ENCODE assay signal across 10 cellular contexts in the genomic region with DNA sequence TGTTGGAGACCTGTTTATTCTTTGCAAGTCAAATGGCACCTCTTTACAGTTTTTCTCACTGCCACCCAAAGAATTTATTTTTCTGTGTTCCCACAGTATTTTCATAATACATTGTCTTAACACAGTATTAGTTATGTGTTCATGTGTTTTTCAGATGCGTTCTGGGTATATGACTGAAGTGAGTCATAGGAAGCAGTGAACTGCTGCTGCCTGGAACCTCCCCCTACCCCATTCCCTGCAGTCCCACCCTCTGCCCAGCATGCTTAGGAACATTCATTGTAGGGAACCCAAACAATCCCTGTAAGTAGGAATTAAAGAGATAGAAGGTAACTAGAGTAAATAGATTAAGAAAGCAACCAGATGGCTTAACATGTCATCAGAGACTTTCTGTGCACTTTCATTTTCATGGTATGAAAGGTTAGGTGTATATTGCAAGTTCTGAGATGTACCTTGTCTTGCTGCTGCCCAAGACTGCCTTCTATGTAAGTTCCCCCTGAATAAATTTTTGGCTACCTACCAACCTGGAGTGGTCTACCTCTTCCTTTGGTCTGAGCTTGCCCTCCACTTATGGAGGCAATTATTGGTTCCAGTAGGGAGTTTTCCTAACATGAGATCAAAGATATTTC.
DNase-seq lines count a peak whose midpoint lies in the region; ATAC-seq and TF ChIP-seq lines count a peak whose summit lies in the region.
"Had no signal": no experiment of that assay in that cellular context is flagged by ENCODE, and none has a peak within 500 bp of the region (broad histone marks: within the 10 kb centered on the region; RNA-seq: fewer than 3 reads in every experiment).

No MANE protein-coding gene starts in this region.

- DNase-seq in AG20443 (ENCODE audit: low spot score) (peak; percentile 32), RWPE2 (ENCODE audit: low spot score) (no peak), fibroblast of pulmonary artery (ENCODE audit: low read depth) (peak; percentile 71), GF-D8 (lab: John Stamatoyannopoulos, UW) (no peak), NCI-H526 (lab: John Stamatoyannopoulos, UW) (no peak), amniotic stem cell (lab: John Stamatoyannopoulos, UW) (no peak)
- no peak for DNase-seq in effector CD4-positive, alpha-beta T cell
- DNase-seq: colonic mucosa, NCI-H774 had no signal

- H3K27me3 ChIP-seq in RWPE2 (ENCODE audit: insufficient read depth, poor library complexity, severe bottlenecking): no peaks in the 10 kb centered on the region
- H3K27me3 ChIP-seq: colonic mucosa had no signal

- peaks cover 9% of the 10 kb centered on the region for H3K4me1 ChIP-seq in RWPE2 (ENCODE audit: insufficient read depth, poor library complexity, severe bottlenecking)

- TF ChIP-seq CTCF in RWPE2 (IDR thresholded peaks at IDR 0.05; ENCODE audit: poor library complexity, severe bottlenecking): no peak
- TF ChIP-seq CTCF in fibroblast of pulmonary artery (IDR thresholded peaks at IDR 0.05; ENCODE audit: low read length, missing control alignments): no peak

- ATAC-seq in GM21723 (IDR thresholded peaks at IDR 0.05; ENCODE audit: unreplicated experiment) (peak; percentile 55), RWPE2 (ENCODE audit: low read depth) (peak; percentile 80)

- H3K4me3 ChIP-seq in RWPE2 (ENCODE audit: severe bottlenecking) (no peak overlapping the region), fibroblast of pulmonary artery (replicated peaks; ENCODE audit: low read depth, low read length) (no peak overlapping the region)
- H3K4me3 ChIP-seq: colonic mucosa had no signal

- peak overlapping the region; percentile 19 for H3K27ac ChIP-seq in RWPE2 (ENCODE audit: poor library complexity, severe bottlenecking)
- H3K27ac ChIP-seq: colonic mucosa had no signal

- H3K9me3 ChIP-seq in RWPE2 (ENCODE audit: severe bottlenecking): no peaks in the 10 kb centered on the region
- H3K9me3 ChIP-seq: colonic mucosa had no signal

- H3K36me3 ChIP-seq in RWPE2 (ENCODE audit: low read depth): peaks cover 8% of the 10 kb centered on the region
- H3K36me3 ChIP-seq: colonic mucosa had no signal

Comparison
In these comparisons a context has a peak if more than half of its experiments do, and no peak if none do; other contexts are left out.
1. DNase-seq: peak in AG20443 (single experiment) and fibroblast of pulmonary artery (single experiment); none in RWPE2 (single experiment), GF-D8 (single experiment), NCI-H526 (0 of 2), amniotic stem cell (single experiment) and effector CD4-positive, alpha-beta T cell (single experiment).